ENCODE assay signal across 28 cellular contexts in the genomic region with DNA sequence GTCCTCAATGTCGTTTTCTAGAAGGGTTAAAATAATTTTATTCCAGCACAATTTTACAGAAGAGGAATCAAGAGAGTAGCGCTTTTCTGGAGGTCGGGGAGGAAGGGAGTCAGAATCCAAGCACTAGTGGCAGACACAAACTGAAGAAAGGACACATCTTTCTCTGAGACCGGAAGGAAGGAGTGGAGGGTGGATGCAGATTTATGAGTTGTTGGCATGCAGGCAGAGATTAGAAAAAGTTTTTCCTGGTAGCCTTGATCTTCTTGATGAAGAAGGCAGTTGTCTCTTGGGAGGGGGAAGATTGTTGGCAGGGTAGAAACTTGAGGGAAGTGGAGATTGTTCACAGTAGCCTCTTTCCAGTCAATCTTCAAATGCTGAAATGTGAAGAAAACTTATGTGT.
"Had no signal": no experiment of that assay in that cellular context is flagged by ENCODE, and none has a peak within 500 bp of the region (broad histone marks: within the 10 kb centered on the region; RNA-seq: fewer than 3 reads in every experiment).

No MANE protein-coding gene starts in this region.

- H3K4me1 Mint-ChIP-seq: endodermal cell had no signal

- H3K36me3 ChIP-seq: colonic mucosa, esophagus muscularis mucosa, esophagus squamous epithelium, gastrocnemius medialis, heart left ventricle, heart right ventricle had no signal

- DNase-seq: colonic mucosa; cortex of kidney; dermis blood vessel endothelial cell; dorsolateral prefrontal cortex; effector CD4-positive, alpha-beta T cell; effector CD8-positive, alpha-beta T cell; effector memory CD4-positive, alpha-beta T cell; effector memory CD8-positive, alpha-beta T cell; endodermal cell; erythroblast; esophagus squamous epithelium; foreskin fibroblast; foreskin keratinocyte; foreskin melanocyte; gastrocnemius medialis; glutamatergic neuron; head of caudate nucleus; heart left ventricle; heart right ventricle had no signal

- H3K9me3 Mint-ChIP-seq: dendritic cell treated with granulocyte-macrophage colony-stimulating factor and Interleukin-4, amounts not matched to agents 40 ng/mL and 50 ng/mL, for 4 days; endodermal cell had no signal

- FAIRE-seq: colon, endometrium, endothelial cell of umbilical vein, frontal cortex had no signal

- H3K27ac Mint-ChIP-seq: dendritic cell treated with granulocyte-macrophage colony-stimulating factor and Interleukin-4, amounts not matched to agents 40 ng/mL and 50 ng/mL, for 4 days; effector memory CD8-positive, alpha-beta T cell; endodermal cell had no signal

- H3K27ac ChIP-seq: colonic mucosa, coronary artery, dorsolateral prefrontal cortex, epithelial cell of prostate, esophagus muscularis mucosa, esophagus squamous epithelium, foreskin keratinocyte, gastrocnemius medialis, heart left ventricle, heart right ventricle had no signal

- H3K27me3 ChIP-seq: colonic mucosa, dorsolateral prefrontal cortex, esophagus muscularis mucosa, esophagus squamous epithelium, foreskin keratinocyte, gastrocnemius medialis, heart left ventricle, heart right ventricle had no signal

- H3K4me3 Mint-ChIP-seq: dendritic cell treated with granulocyte-macrophage colony-stimulating factor and Interleukin-4, amounts not matched to agents 40 ng/mL and 50 ng/mL, for 4 days; effector memory CD8-positive, alpha-beta T cell; endodermal cell had no signal

- H3K4me3 ChIP-seq: colonic mucosa, coronary artery, dorsolateral prefrontal cortex, esophagus muscularis mucosa, esophagus squamous epithelium, gastrocnemius medialis, heart left ventricle, heart right ventricle had no signal

- H3K4me1 ChIP-seq: colonic mucosa, esophagus muscularis mucosa, esophagus squamous epithelium, foreskin keratinocyte, gastrocnemius medialis, heart left ventricle, heart right ventricle had no signal

- H3K27me3 Mint-ChIP-seq: dendritic cell treated with granulocyte-macrophage colony-stimulating factor and Interleukin-4, amounts not matched to agents 40 ng/mL and 50 ng/mL, for 4 days had no signal

- H3K9me3 ChIP-seq: colonic mucosa, esophagus muscularis mucosa, esophagus squamous epithelium, gastrocnemius medialis, heart left ventricle, heart right ventricle had no signal

- ATAC-seq: effector memory CD8-positive, alpha-beta T cell; esophagus mucosa; foreskin keratinocyte; gastrocnemius medialis; heart left ventricle; heart right ventricle had no signal
